In genomic region chr20:57351042-57351783, GRCh38 we compare ENCODE assay signal across 1 cellular context.
TF ChIP-seq lines count a peak whose summit lies in the region.

Gene RAE1 (plus strand): TSS chr20:57351255. CDS start chr20:57354039, 2,784 bp downstream.

TF ChIP-seq in HepG2, 621 proteins besides CTCF, POLR2A, EP300 and RAD21 (continued from another document and continues in another):
- TF ChIP-seq ARID3A (IDR thresholded peaks at IDR 0.05; ENCODE audit: low read depth, low read length) (0 out of 2 replicates have a peak, but pooled peaks have one; percentile 40), IRF2 (CRISPR knock-in tag; IDR thresholded peaks at IDR 0.05) (peak; percentile 57; the same call in 1 of the 2 replicates), GTF3A (CRISPR knock-in tag; conservative IDR thresholded peaks at IDR 0.05) (peak; percentile 93; the same call in 1 of the 2 replicates), ZMAT3 (CRISPR knock-in tag; conservative IDR thresholded peaks at IDR 0.05) (0 out of 2 replicates have a peak, but pooled peaks have one; percentile 89), RBFOX2 (IDR thresholded peaks at IDR 0.05; ENCODE audit: low read depth, low read length) (peak; percentile 96), AGO2 (optimal IDR thresholded peaks at IDR 0.05; ENCODE audit: low read depth, low read length) (peak; percentile 93), ZUFSP (CRISPR knock-in tag; IDR thresholded peaks at IDR 0.05; ENCODE audit: borderline replicate concordance) (no peak), KAT7 (CRISPR knock-in tag; IDR thresholded peaks at IDR 0.05; ENCODE audit: borderline replicate concordance) (peak; percentile 77), ETV6 (CRISPR knock-in tag; conservative IDR thresholded peaks at IDR 0.05) (peak; percentile 95; the same call in 1 of the 2 replicates), ZNF776 (CRISPR knock-in tag; IDR thresholded peaks at IDR 0.05) (peak; percentile 89; the same call in 1 of the 2 replicates), SRY (CRISPR knock-in tag; IDR thresholded peaks at IDR 0.05) (peak; percentile 90), POGZ (CRISPR knock-in tag; IDR thresholded peaks at IDR 0.05) (peak; percentile 93), PHF5A (CRISPR knock-in tag; IDR thresholded peaks at IDR 0.05; ENCODE audit: low read depth, unreplicated experiment) (no peak), TMF1 (CRISPR knock-in tag; IDR thresholded peaks at IDR 0.05; ENCODE audit: low read depth) (peak; percentile 78; the same call in 1 of the 2 replicates), ZNF274 (CRISPR knock-in tag; IDR thresholded peaks at IDR 0.05) (peak; percentile 96), BORCS8-MEF2B (CRISPR knock-in tag; IDR thresholded peaks at IDR 0.05) (peak; percentile 93), KLF15 (CRISPR knock-in tag; IDR thresholded peaks at IDR 0.05; ENCODE audit: borderline replicate concordance) (peak; percentile 92; the same call in 1 of the 2 replicates), ZZZ3 (CRISPR knock-in tag; IDR thresholded peaks at IDR 0.05; ENCODE audit: borderline replicate concordance) (no peak; the same call in 1 of the 2 replicates), PITX1 (CRISPR knock-in tag; IDR thresholded peaks at IDR 0.05) (peak; percentile 93), ZFP62 (CRISPR knock-in tag; IDR thresholded peaks at IDR 0.05) (no peak), ZBTB7B (CRISPR knock-in tag; IDR thresholded peaks at IDR 0.05) (peak; percentile 48; the same call in 1 of the 2 replicates), HIC2 (CRISPR knock-in tag; IDR thresholded peaks at IDR 0.05; ENCODE audit: low read depth) (no peak), DR1 (CRISPR knock-in tag; IDR thresholded peaks at IDR 0.05) (0 out of 2 replicates have a peak, but pooled peaks have one; percentile 31), ZNF772 (CRISPR knock-in tag; IDR thresholded peaks at IDR 0.05) (peak; percentile 97), PAF1 (CRISPR knock-in tag; IDR thresholded peaks at IDR 0.05) (no peak), ZNF766 (CRISPR knock-in tag; IDR thresholded peaks at IDR 0.05; ENCODE audit: borderline replicate concordance) (peak; percentile 21; the same call in 1 of the 2 replicates), HHEX (CRISPR knock-in tag; IDR thresholded peaks at IDR 0.05) (no peak), CREM (IDR thresholded peaks at IDR 0.05) (peak; percentile 90), CREM (CRISPR knock-in tag; IDR thresholded peaks at IDR 0.05) (0 out of 2 replicates have a peak, but pooled peaks have one; percentile 11), SMC3 (IDR thresholded peaks at IDR 0.05; ENCODE audit: low read length) (no peak), HNRNPL (IDR thresholded peaks at IDR 0.05; ENCODE audit: low read depth, low read length) (0 out of 2 replicates have a peak, but pooled peaks have one; percentile 32), ZNF572 (CRISPR knock-in tag; IDR thresholded peaks at IDR 0.05) (peak; percentile 95), EED (CRISPR knock-in tag; IDR thresholded peaks at IDR 0.05) (peak; percentile 98), CHD2 (IDR thresholded peaks at IDR 0.05; ENCODE audit: low read depth, low read length) (no peak), ZNF382 (CRISPR knock-in tag; IDR thresholded peaks at IDR 0.05; ENCODE audit: borderline replicate concordance) (no peak), CERS6 (CRISPR knock-in tag; IDR thresholded peaks at IDR 0.05) (no peak), FOSL1 (CRISPR knock-in tag; IDR thresholded peaks at IDR 0.05; ENCODE audit: borderline replicate concordance) (no peak), HBP1 (CRISPR knock-in tag; IDR thresholded peaks at IDR 0.05; ENCODE audit: low read depth) (no peak), ZNF20 (CRISPR knock-in tag; IDR thresholded peaks at IDR 0.05) (peak; percentile 90; the same call in 1 of the 2 replicates), ZNF414 (CRISPR knock-in tag; IDR thresholded peaks at IDR 0.05) (peak; percentile 72), MEF2D (CRISPR knock-in tag; IDR thresholded peaks at IDR 0.05) (no peak; the same call in 1 of the 2 replicates), ZNF234 (CRISPR knock-in tag; conservative IDR thresholded peaks at IDR 0.05) (0 out of 2 replicates have a peak, but pooled peaks have one; percentile 67), ZBTB25 (CRISPR knock-in tag; IDR thresholded peaks at IDR 0.05) (0 out of 2 replicates have a peak, but pooled peaks have one; percentile 59), KLF9 (CRISPR knock-in tag; IDR thresholded peaks at IDR 0.05; ENCODE audit: low read depth) (no peak)
- TF ChIP-seq, protein P1, sequence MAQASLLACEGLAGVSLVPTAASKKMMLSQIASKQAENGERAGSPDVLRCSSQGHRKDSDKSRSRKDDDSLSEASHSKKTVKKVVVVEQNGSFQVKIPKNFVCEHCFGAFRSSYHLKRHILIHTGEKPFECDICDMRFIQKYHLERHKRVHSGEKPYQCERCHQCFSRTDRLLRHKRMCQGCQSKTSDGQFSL (CRISPR knock-in tag; IDR thresholded peaks at IDR 0.05): peak; percentile 59
- TF ChIP-seq, protein P2, sequence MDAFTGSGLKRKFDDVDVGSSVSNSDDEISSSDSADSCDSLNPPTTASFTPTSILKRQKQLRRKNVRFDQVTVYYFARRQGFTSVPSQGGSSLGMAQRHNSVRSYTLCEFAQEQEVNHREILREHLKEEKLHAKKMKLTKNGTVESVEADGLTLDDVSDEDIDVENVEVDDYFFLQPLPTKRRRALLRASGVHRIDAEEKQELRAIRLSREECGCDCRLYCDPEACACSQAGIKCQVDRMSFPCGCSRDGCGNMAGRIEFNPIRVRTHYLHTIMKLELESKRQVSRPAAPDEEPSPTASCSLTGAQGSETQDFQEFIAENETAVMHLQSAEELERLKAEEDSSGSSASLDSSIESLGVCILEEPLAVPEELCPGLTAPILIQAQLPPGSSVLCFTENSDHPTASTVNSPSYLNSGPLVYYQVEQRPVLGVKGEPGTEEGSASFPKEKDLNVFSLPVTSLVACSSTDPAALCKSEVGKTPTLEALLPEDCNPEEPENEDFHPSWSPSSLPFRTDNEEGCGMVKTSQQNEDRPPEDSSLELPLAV (CRISPR knock-in tag; conservative IDR thresholded peaks at IDR 0.05; ENCODE audit: low read depth): no peak
- TF ChIP-seq, protein P3, sequence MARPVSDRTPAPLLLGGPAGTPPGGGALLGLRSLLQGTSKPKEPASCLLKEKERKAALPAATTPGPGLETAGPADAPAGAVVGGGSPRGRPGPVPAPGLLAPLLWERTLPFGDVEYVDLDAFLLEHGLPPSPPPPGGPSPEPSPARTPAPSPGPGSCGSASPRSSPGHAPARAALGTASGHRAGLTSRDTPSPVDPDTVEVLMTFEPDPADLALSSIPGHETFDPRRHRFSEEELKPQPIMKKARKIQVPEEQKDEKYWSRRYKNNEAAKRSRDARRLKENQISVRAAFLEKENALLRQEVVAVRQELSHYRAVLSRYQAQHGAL (CRISPR knock-in tag; IDR thresholded peaks at IDR 0.05; ENCODE audit: not compliant biosample characterization): no peak
- TF ChIP-seq, protein P4, sequence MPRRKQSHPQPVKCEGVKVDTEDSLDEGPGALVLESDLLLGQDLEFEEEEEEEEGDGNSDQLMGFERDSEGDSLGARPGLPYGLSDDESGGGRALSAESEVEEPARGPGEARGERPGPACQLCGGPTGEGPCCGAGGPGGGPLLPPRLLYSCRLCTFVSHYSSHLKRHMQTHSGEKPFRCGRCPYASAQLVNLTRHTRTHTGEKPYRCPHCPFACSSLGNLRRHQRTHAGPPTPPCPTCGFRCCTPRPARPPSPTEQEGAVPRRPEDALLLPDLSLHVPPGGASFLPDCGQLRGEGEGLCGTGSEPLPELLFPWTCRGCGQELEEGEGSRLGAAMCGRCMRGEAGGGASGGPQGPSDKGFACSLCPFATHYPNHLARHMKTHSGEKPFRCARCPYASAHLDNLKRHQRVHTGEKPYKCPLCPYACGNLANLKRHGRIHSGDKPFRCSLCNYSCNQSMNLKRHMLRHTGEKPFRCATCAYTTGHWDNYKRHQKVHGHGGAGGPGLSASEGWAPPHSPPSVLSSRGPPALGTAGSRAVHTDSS (CRISPR knock-in tag; conservative IDR thresholded peaks at IDR 0.05): no peak
